8 cellular contexts compared by ENCODE assay signal in genomic region chr19:42113641-42114348, GRCh38.
DNase-seq lines count a peak whose midpoint lies in the region; ATAC-seq and TF ChIP-seq lines count a peak whose summit lies in the region.

No MANE protein-coding gene starts in this region.

- peak overlapping the region in 1 of 2 donors; percentile 26 for H3K4me3 ChIP-seq in cardiac fibroblast (replicated peaks in 1 of 2; ENCODE audit: low read depth in 2 of 2, low read length in 2 of 2)

- H3K27me3 Mint-ChIP-seq in activated naive CD4-positive, alpha-beta T cell treated with anti-CD3 and anti-CD28 coated beads, Interleukin-2, amount 50 U/mL, for 24 hours: no peaks in the 10 kb centered on the region
- H3K27me3 Mint-ChIP-seq in nephron progenitor cell (ENCODE audit: low read depth, poor library complexity): peaks cover 31% of the 10 kb centered on the region

- DNase-seq in activated naive CD4-positive, alpha-beta T cell (lab: John Stamatoyannopoulos, UW): no peak
- DNase-seq in NCI-H510A (lab: John Stamatoyannopoulos, UW) (peak; percentile 76), cardiac fibroblast (ENCODE audit: low read depth in 2 of 2) (peak; percentile 92 to 99), nephron progenitor cell (peak; percentile 60)
- DNase-seq in activated CD8-positive, alpha-beta memory T cell treated with anti-CD3 and anti-CD28 coated beads for 24 hours: no peak
- no peak for DNase-seq in activated CD4-positive, alpha-beta T cell treated with anti-CD3 and anti-CD28 coated beads for 48 hours

- H3K4me3 Mint-ChIP-seq in activated naive CD4-positive, alpha-beta T cell treated with anti-CD3 and anti-CD28 coated beads, Interleukin-2, amount 50 U/mL, for 24 hours: peak overlapping the region; percentile 43
- peak overlapping the region; percentile 18 for H3K4me3 Mint-ChIP-seq in nephron progenitor cell

- peaks cover 53% of the 10 kb centered on the region for H3K4me1 Mint-ChIP-seq in activated naive CD4-positive, alpha-beta T cell treated with anti-CD3 and anti-CD28 coated beads, Interleukin-2, amount 50 U/mL, for 24 hours
- peaks cover 26% of the 10 kb centered on the region for H3K4me1 Mint-ChIP-seq in nephron progenitor cell

- ATAC-seq in HG02623 (IDR thresholded peaks at IDR 0.05; ENCODE audit: unreplicated experiment): peak; percentile 30

- peaks cover 26% of the 10 kb centered on the region for H3K36me3 Mint-ChIP-seq in activated naive CD4-positive, alpha-beta T cell treated with anti-CD3 and anti-CD28 coated beads, Interleukin-2, amount 50 U/mL, for 24 hours
- no peaks in the 10 kb centered on the region for H3K36me3 Mint-ChIP-seq in nephron progenitor cell (ENCODE audit: low read depth)

- peak overlapping the region; percentile 77 for H3K27ac Mint-ChIP-seq in activated naive CD4-positive, alpha-beta T cell treated with anti-CD3 and anti-CD28 coated beads, Interleukin-2, amount 50 U/mL, for 24 hours
- peak overlapping the region; percentile 49 for H3K27ac Mint-ChIP-seq in nephron progenitor cell

- no peaks in the 10 kb centered on the region for H3K9me3 Mint-ChIP-seq in activated naive CD4-positive, alpha-beta T cell treated with anti-CD3 and anti-CD28 coated beads, Interleukin-2, amount 50 U/mL, for 24 hours
- no peaks in the 10 kb centered on the region for H3K9me3 Mint-ChIP-seq in nephron progenitor cell

- TF ChIP-seq CTCF in cardiac fibroblast (IDR thresholded peaks at IDR 0.05; ENCODE audit: low read depth, low read length) (peak; percentile 15), nephron progenitor cell (IDR thresholded peaks at IDR 0.05) (no peak)

Comparison
In these comparisons a context has a peak if more than half of its experiments do, and no peak if none do; other contexts are left out.
1. DNase-seq: peak in NCI-H510A (single experiment), cardiac fibroblast (2 of 2) and nephron progenitor cell (single experiment); none in activated naive CD4-positive, alpha-beta T cell (0 of 4), activated CD8-positive, alpha-beta memory T cell treated with anti-CD3 and anti-CD28 coated beads for 24 hours (single experiment) and activated CD4-positive, alpha-beta T cell treated with anti-CD3 and anti-CD28 coated beads for 48 hours (single experiment).